Comparison of ENCODE assay signal across 7 cellular contexts in genomic region chr19:47635152-47635754, GRCh38. TPM values are rescaled to one million over a fixed set of nuclear protein-coding genes. Genes with fewer than 3 reads are reported as not detected.
DNase-seq lines count a peak whose midpoint lies in the region; ATAC-seq and TF ChIP-seq lines count a peak whose summit lies in the region.
"Not testable (repeated sequence)": the region's sequence is repeated elsewhere in the genome, so short reads cannot be mapped to it uniquely, and the experiment has no call there.

No MANE protein-coding gene starts in this region.

- POLR2A ChIA-PET in Caco-2 (lab: Charles Lee); naive thymus-derived CD4-positive, alpha-beta T cell (lab: Charles Lee): not testable (repeated sequence)

- intact Hi-C loops in Caco-2 (cut with micrococcal nuclease; ENCODE audit: unreplicated experiment); Right ventricle myocardium superior (cut with DNase I); naive thymus-derived CD4-positive, alpha-beta T cell (cut with micrococcal nuclease); gastrocnemius medialis (cut with DNase I; ENCODE audit: low total_unique reads): not testable (repeated sequence)

- not testable (repeated sequence) for H3K27me3 Mint-ChIP-seq in Caco-2 (ENCODE audit: insufficient read depth, unreplicated experiment); T-helper 17 cell; activated T-cell treated with anti-CD3 and anti-CD28 coated beads, Interleukin-2, amount 50 U/mL, for 72 hours (ENCODE audit: low read depth); immature natural killer cell (ENCODE audit: low read depth in 3 of 3); naive thymus-derived CD4-positive, alpha-beta T cell

- not testable (repeated sequence) for H3K4me3 ChIP-seq in Caco-2 (ENCODE audit: low read depth, low read length); naive thymus-derived CD4-positive, alpha-beta T cell (ENCODE audit: low read length); gastrocnemius medialis

- not testable (repeated sequence) for TF ChIP-seq POLR2A in gastrocnemius medialis (IDR thresholded peaks at IDR 0.05)

- DNase-seq in Caco-2; T-helper 17 cell; activated T-cell treated with anti-CD3 and anti-CD28 coated beads, Interleukin-2, amount 50 U/mL, for 72 hours; Right ventricle myocardium superior; immature natural killer cell; naive thymus-derived CD4-positive, alpha-beta T cell; gastrocnemius medialis: not testable (repeated sequence)

- BruUV-seq in Caco-2 (replicated peaks; lab: Mats Ljungman, UMichigan), result not testable (repeated sequence)

- not testable (repeated sequence) for H3K4me3 Mint-ChIP-seq in Caco-2 (ENCODE audit: unreplicated experiment); T-helper 17 cell; activated T-cell treated with anti-CD3 and anti-CD28 coated beads, Interleukin-2, amount 50 U/mL, for 72 hours; immature natural killer cell; naive thymus-derived CD4-positive, alpha-beta T cell

- H3K9me3 ChIP-seq in Caco-2; T-helper 17 cell (ENCODE audit: control insufficient read depth, low read length, poor library complexity, severe bottlenecking); naive thymus-derived CD4-positive, alpha-beta T cell (ENCODE audit: control insufficient read depth in 2 of 3, low read length in 3 of 3); gastrocnemius medialis: not testable (repeated sequence)

- H3K9me3 Mint-ChIP-seq in Caco-2 (ENCODE audit: unreplicated experiment); activated T-cell treated with anti-CD3 and anti-CD28 coated beads, Interleukin-2, amount 50 U/mL, for 72 hours; immature natural killer cell; naive thymus-derived CD4-positive, alpha-beta T cell: not testable (repeated sequence)

- not testable (repeated sequence) for ATAC-seq in T-helper 17 cell; activated T-cell treated with anti-CD3 and anti-CD28 coated beads, Interleukin-2, amount 50 U/mL, for 72 hours (replicated peaks in 1 of 2); naive thymus-derived CD4-positive, alpha-beta T cell; gastrocnemius medialis
- ATAC-seq in Right ventricle myocardium superior (ENCODE audit: poor library complexity), result peak; percentile 49

- in situ Hi-C loops in gastrocnemius medialis (cut with MboI; ENCODE audit: low sequenced_read_pairs in 4 of 4), result not testable (repeated sequence)

- TF ChIP-seq CTCF in Caco-2 (IDR thresholded peaks at IDR 0.05; ENCODE audit: insufficient read depth in 1 of 2, low read depth in 1 of 2, low read length in 1 of 2, severe bottlenecking in 1 of 2, unreplicated experiment in 1 of 2); gastrocnemius medialis (IDR thresholded peaks at IDR 0.05 in 4 of 5, conservative IDR thresholded peaks at IDR 0.05 in 1 of 5): not testable (repeated sequence)

- H3K4me1 Mint-ChIP-seq in Caco-2 (ENCODE audit: low read depth, unreplicated experiment) (peaks cover 56% of the 10 kb centered on the region), T-helper 17 cell (peaks cover 22% of the 10 kb centered on the region), immature natural killer cell (peaks cover 37 to 72% of the 10 kb centered on the region in 2 donors)
- H3K4me1 Mint-ChIP-seq in activated T-cell treated with anti-CD3 and anti-CD28 coated beads, Interleukin-2, amount 50 U/mL, for 72 hours (ENCODE audit: low read depth), result peaks cover 16% of the 10 kb centered on the region
- H3K4me1 Mint-ChIP-seq in naive thymus-derived CD4-positive, alpha-beta T cell, result peaks cover 15 to 68% (median 57%) of the 10 kb centered on the region in 7 donors

- H3K27ac Mint-ChIP-seq in Caco-2 (ENCODE audit: unreplicated experiment), result peak overlapping the region; percentile 79
- peak overlapping the region; percentile 47 for H3K27ac Mint-ChIP-seq in T-helper 17 cell
- peak overlapping the region; percentile 16 for H3K27ac Mint-ChIP-seq in activated T-cell treated with anti-CD3 and anti-CD28 coated beads, Interleukin-2, amount 50 U/mL, for 72 hours
- peak overlapping the region in 5 of 6 donors; percentile 24 to 82 (median 35) for H3K27ac Mint-ChIP-seq in immature natural killer cell
- peak overlapping the region in 5 of 9 donors; percentile 21 to 86 (median 39) for H3K27ac Mint-ChIP-seq in naive thymus-derived CD4-positive, alpha-beta T cell

- CTCF ChIA-PET in Caco-2 (lab: Charles Lee), result interaction anchor here (1.6 kb wide), 1 partner anchor 11 kb away, joined by 3 read pairs; no protein-coding TSS in a partner anchor
- CTCF ChIA-PET in naive thymus-derived CD4-positive, alpha-beta T cell (lab: Charles Lee), result not testable (repeated sequence)

- peaks cover 58% of the 10 kb centered on the region for H3K4me1 ChIP-seq in Caco-2
- not testable (repeated sequence) for H3K4me1 ChIP-seq in naive thymus-derived CD4-positive, alpha-beta T cell (ENCODE audit: control insufficient read depth in 2 of 2, insufficient read depth in 2 of 2, low read length in 2 of 2)
- H3K4me1 ChIP-seq in gastrocnemius medialis, result peaks cover 40 to 51% of the 10 kb centered on the region in 2 donors

- not testable (repeated sequence) for H3K36me3 ChIP-seq in Caco-2 (ENCODE audit: control insufficient read depth, insufficient read depth, low read length); gastrocnemius medialis
- H3K36me3 ChIP-seq in naive thymus-derived CD4-positive, alpha-beta T cell (ENCODE audit: control insufficient read depth in 2 of 3, insufficient read depth in 3 of 3, low read length in 3 of 3), result peaks cover 0 to 13% (median 0%) of the 10 kb centered on the region in 3 experiments

- not testable (repeated sequence) for H3K27ac ChIP-seq in naive thymus-derived CD4-positive, alpha-beta T cell (ENCODE audit: low read depth, low read length)
- peak overlapping the region; percentile 78 to 88 (median 81) for H3K27ac ChIP-seq in gastrocnemius medialis

- not testable (repeated sequence) for H3K27me3 ChIP-seq in Caco-2 (replicated peaks; ENCODE audit: control insufficient read depth, insufficient read depth, low read length); naive thymus-derived CD4-positive, alpha-beta T cell (ENCODE audit: control insufficient read depth in 2 of 2, insufficient read depth in 2 of 2, low read length in 2 of 2); gastrocnemius medialis

- H3K36me3 Mint-ChIP-seq in Caco-2 (ENCODE audit: insufficient read depth, unreplicated experiment), result peaks cover 67% of the 10 kb centered on the region
- H3K36me3 Mint-ChIP-seq in T-helper 17 cell (ENCODE audit: low read depth); activated T-cell treated with anti-CD3 and anti-CD28 coated beads, Interleukin-2, amount 50 U/mL, for 72 hours (ENCODE audit: insufficient read depth in 2 of 2); immature natural killer cell: not testable (repeated sequence)
- peaks cover 0 to 29% (median 7%) of the 10 kb centered on the region in 5 donors for H3K36me3 Mint-ChIP-seq in naive thymus-derived CD4-positive, alpha-beta T cell

RNA-seq across cellular contexts. Expression of gene BICRA, which starts 26.3 kb away (rescaled TPM):
- 34.3 and 38.8 TPM in 2 replicates for total RNA-seq in Caco-2 (2022)
- total RNA-seq in T-helper 17 cell, result 10 to 100 TPM; 32.1 to 34.8 TPM
- total RNA-seq in activated T-cell treated with anti-CD3 and anti-CD28 coated beads, Interleukin-2, amount 50 U/mL, for 72 hours, result 10 to 100 TPM; 17.0 to 17.9 TPM
- total RNA-seq in Right ventricle myocardium superior, result 7.2 TPM
- 1 to 10 TPM in 1 of 3 donors, under 1 TPM in 1, not detected in 1; 0.36 to 1.9 TPM for polyA plus RNA-seq in immature natural killer cell
- 10 to 100 TPM; 18.6 to 36.6 (median 33.5) TPM for total RNA-seq in naive thymus-derived CD4-positive, alpha-beta T cell
- polyA plus RNA-seq in naive thymus-derived CD4-positive, alpha-beta T cell, result 1 to 10 TPM in 1 of 2 donors, under 1 TPM in 1; 0.95 to 1.4 TPM
- total RNA-seq in gastrocnemius medialis, result 10 to 100 TPM in 3 of 4 donors, 1 to 10 TPM in 1; 8.4 to 35.2 (median 28.7) TPM

Comparison
In these comparisons a context has a peak if more than half of its experiments do, and no peak if none do; other contexts are left out.
1. H3K27ac Mint-ChIP-seq: peak in every context shown above with its lines; median percentile 79 in Caco-2; 47 in T-helper 17 cell; 39 in naive thymus-derived CD4-positive, alpha-beta T cell; 35 in immature natural killer cell; 16 in activated T-cell treated with anti-CD3 and anti-CD28 coated beads, Interleukin-2, amount 50 U/mL, for 72 hours.